21 cellular contexts compared by ENCODE assay signal in the genomic region with DNA sequence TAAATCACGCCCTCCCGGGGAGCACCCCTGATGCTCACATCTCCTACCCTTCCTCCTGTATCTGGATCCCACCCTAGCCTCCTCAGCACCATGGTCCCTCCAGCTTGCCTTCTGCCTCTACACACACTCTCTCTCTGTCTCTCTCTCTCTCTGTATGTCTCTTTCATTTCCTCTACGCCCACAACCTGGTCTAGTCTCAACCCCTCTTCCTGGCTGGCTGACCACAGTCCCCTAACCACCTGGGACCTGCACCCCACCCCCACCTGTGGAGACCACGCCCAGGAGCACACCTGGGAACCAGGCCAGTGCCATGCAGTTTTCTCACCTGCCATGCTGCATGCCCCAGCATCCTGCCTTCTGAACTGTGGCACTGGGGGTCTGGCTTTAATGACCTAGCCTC. TPM values are rescaled to one million over a fixed set of nuclear protein-coding genes. Genes with fewer than 3 reads are reported as not detected.
A peak's percentile ranks its signal among the peaks of the same experiment; 100 is the strongest.
DNase-seq lines count a peak whose midpoint lies in the region; ATAC-seq and TF ChIP-seq lines count a peak whose summit lies in the region.
"Had no signal": no experiment of that assay in that cellular context is flagged by ENCODE, and none has a peak within 500 bp of the region (broad histone marks: within the 10 kb centered on the region; RNA-seq: fewer than 3 reads in every experiment).

No MANE protein-coding gene starts in this region.

- H3K9me3 ChIP-seq in neural progenitor cell (ENCODE audit: low read depth) = no peaks in the 10 kb centered on the region
- H3K9me3 ChIP-seq: BE2C had no signal

- H3F3A ChIP-seq in neural progenitor cell (ENCODE audit: low read depth) = peaks cover 6% of the 10 kb centered on the region

- no peaks in the 10 kb centered on the region for H3K9me3 Mint-ChIP-seq in neural progenitor cell
- H3K9me3 Mint-ChIP-seq in stimulated activated naive B cell treated with anti-CD40 and anti-IgM and Interleukin-4, amounts not matched to agents 10 μg/mL and 1 μg/mL and 100 μg/mL, for 72 hours = no peaks in the 10 kb centered on the region

- H3K4me1 Mint-ChIP-seq in neural progenitor cell = peaks cover 22% of the 10 kb centered on the region
- peaks cover 10 to 18% of the 10 kb centered on the region in 2 donors for H3K4me1 Mint-ChIP-seq in stimulated activated naive B cell treated with anti-CD40 and anti-IgM and Interleukin-4, amounts not matched to agents 10 μg/mL and 1 μg/mL and 100 μg/mL, for 72 hours

- POLR2A ChIA-PET in RWPE1 (lab: Yijun Ruan, JAX; ENCODE audit: low non-redundant PET) = no interaction called here

- no peaks in the 10 kb centered on the region for H3K36me3 ChIP-seq in neural progenitor cell
- H3K36me3 ChIP-seq: BE2C had no signal

- peak in 1 of 2 donors; percentile 8 for ATAC-seq in stimulated activated naive B cell treated with anti-CD40 and anti-IgM and Interleukin-4, amounts not matched to agents 10 μg/mL and 1 μg/mL and 100 μg/mL, for 72 hours (replicated peaks)
- ATAC-seq in GM19395 (IDR thresholded peaks at IDR 0.05; ENCODE audit: unreplicated experiment) = no peak

- TF ChIP-seq CTCF in neural progenitor cell (IDR thresholded peaks at IDR 0.05) = no peak
- no peak for TF ChIP-seq CTCF in RWPE1 (conservative IDR thresholded peaks at IDR 0.05; ENCODE audit: low read depth)

- H3K4me2 ChIP-seq in neural progenitor cell = no peak overlapping the region

- peaks cover 14% of the 10 kb centered on the region for H3K4me1 ChIP-seq in neural progenitor cell
- H3K4me1 ChIP-seq: BE2C had no signal

- H3K4me3 Mint-ChIP-seq in neural progenitor cell = peak overlapping the region; percentile 16
- peak overlapping the region in 1 of 2 donors; percentile 58 for H3K4me3 Mint-ChIP-seq in stimulated activated naive B cell treated with anti-CD40 and anti-IgM and Interleukin-4, amounts not matched to agents 10 μg/mL and 1 μg/mL and 100 μg/mL, for 72 hours

- no peaks in the 10 kb centered on the region for H3K36me3 Mint-ChIP-seq in neural progenitor cell
- no peaks in the 10 kb centered on the region for H3K36me3 Mint-ChIP-seq in stimulated activated naive B cell treated with anti-CD40 and anti-IgM and Interleukin-4, amounts not matched to agents 10 μg/mL and 1 μg/mL and 100 μg/mL, for 72 hours

- no peaks in the 10 kb centered on the region for H4K20me1 ChIP-seq in neural progenitor cell (ENCODE audit: low read depth)

- no peaks in the 10 kb centered on the region for H3K79me2 ChIP-seq in neural progenitor cell (ENCODE audit: low read depth)

- no peak overlapping the region for H3K9ac ChIP-seq in neural progenitor cell

- H3K27me3 ChIP-seq in neural progenitor cell = peaks cover 67% of the 10 kb centered on the region
- H3K27me3 ChIP-seq: BE2C had no signal

- peak; percentile 32 for DNase-seq in activated CD8-positive, alpha-beta memory T cell treated with anti-CD3 and anti-CD28 coated beads, Interleukin-2, amount 50 U/mL, for 48 hours
- no peak for DNase-seq in activated CD8-positive, alpha-beta memory T cell treated with anti-CD3 and anti-CD28 coated beads for 24 hours
- DNase-seq in SW480 (ENCODE audit: low spot score) = peak; percentile 21
- no peak for DNase-seq in neural progenitor cell (ENCODE audit: low spot score)
- no peak for DNase-seq in stimulated activated naive B cell treated with anti-CD40 and anti-IgM and Interleukin-4, amounts not matched to agents 10 μg/mL and 1 μg/mL and 100 μg/mL, for 72 hours
- DNase-seq in RWPE1 (ENCODE audit: low spot score) = no peak
- DNase-seq in mesenteric fat pad (ENCODE audit: low spot score) = no peak
- DNase-seq: 8988T, ACHN, BE2C, Calu3, DND-41, NCI-H1092, NCI-H1417 treated with DMSO at 0.1 percent for 48 hours, NCI-H1694 treated with DMSO at 0.1 percent for 48 hours, NCI-H2081, NCI-H345, NCI-H510A treated with DMSO at 0.1 percent for 48 hours had no signal

- H3K27me3 Mint-ChIP-seq in neural progenitor cell (ENCODE audit: insufficient read depth, low read depth) = peaks cover 8% of the 10 kb centered on the region
- H3K27me3 Mint-ChIP-seq in stimulated activated naive B cell treated with anti-CD40 and anti-IgM and Interleukin-4, amounts not matched to agents 10 μg/mL and 1 μg/mL and 100 μg/mL, for 72 hours = peaks cover 64 to 77% of the 10 kb centered on the region in 2 donors

- H2AFZ ChIP-seq in neural progenitor cell (replicated peaks) = no peak overlapping the region

- H3K4me3 ChIP-seq in neural progenitor cell = no peak overlapping the region

- H3K27ac Mint-ChIP-seq in neural progenitor cell = no peak overlapping the region
- peak overlapping the region; percentile 21 for H3K27ac Mint-ChIP-seq in stimulated activated naive B cell treated with anti-CD40 and anti-IgM and Interleukin-4, amounts not matched to agents 10 μg/mL and 1 μg/mL and 100 μg/mL, for 72 hours

- H3K27ac ChIP-seq in neural progenitor cell = no peak overlapping the region
- H3K27ac ChIP-seq in RWPE1 = no peak overlapping the region

- CTCF ChIA-PET in RWPE1 (lab: Yijun Ruan, JAX) = interaction anchor here (3.1 kb wide), 1 partner anchor 256 kb away, joined by 23 read pairs; no protein-coding TSS in a partner anchor

RNA-seq across cellular contexts. Expression of a gene that starts 4.0 kb away (rescaled TPM):
- total RNA-seq in neural progenitor cell (ENCODE audit: low replicate concordance) (0.12 TPM in 1 of 2 replicates, not detected in the other), mesenteric fat pad (not detected)
- total RNA-seq: Calu3, Right ventricle myocardium superior, SK-MEL-5 had no signal

RNA-seq across cellular contexts. Expression of a gene that starts 33.5 kb away (rescaled TPM):
- total RNA-seq in neural progenitor cell (ENCODE audit: low replicate concordance) = 3.3 and 7.2 TPM in 2 replicates
- total RNA-seq in mesenteric fat pad = 53.8 TPM

Comparison
In these comparisons a context has a peak if more than half of its experiments do, and no peak if none do; other contexts are left out.
1. DNase-seq: peak in activated CD8-positive, alpha-beta memory T cell treated with anti-CD3 and anti-CD28 coated beads, Interleukin-2, amount 50 U/mL, for 48 hours (single experiment) and SW480 (single experiment); none in activated CD8-positive, alpha-beta memory T cell treated with anti-CD3 and anti-CD28 coated beads for 24 hours (single experiment), neural progenitor cell (single experiment), stimulated activated naive B cell treated with anti-CD40 and anti-IgM and Interleukin-4, amounts not matched to agents 10 μg/mL and 1 μg/mL and 100 μg/mL, for 72 hours (single experiment), RWPE1 (single experiment) and mesenteric fat pad (single experiment).